Comparison of ENCODE assay signal across 26 cellular contexts in the genomic region with DNA sequence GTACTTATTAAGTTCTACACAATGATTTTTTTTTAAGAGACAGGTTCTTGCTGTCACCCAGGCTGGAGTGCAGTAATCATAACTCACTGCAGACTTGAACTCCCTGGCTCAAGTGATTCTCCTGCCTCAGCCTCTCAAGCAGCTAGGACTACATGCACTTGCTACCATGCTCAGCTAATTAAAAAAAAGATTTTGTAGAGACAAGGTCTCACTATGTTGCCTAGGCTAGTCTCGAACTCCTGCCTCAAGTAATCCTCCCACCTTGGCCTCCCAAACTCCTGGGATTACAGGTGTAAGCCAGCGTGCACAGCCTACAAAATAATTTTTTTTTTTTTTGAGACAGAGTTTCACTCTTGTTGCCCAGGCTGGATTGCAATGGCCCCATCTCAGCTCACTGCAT. TPM values are rescaled to one million over a fixed set of nuclear protein-coding genes. Genes with fewer than 3 reads are reported as not detected.
DNase-seq lines count a peak whose midpoint lies in the region; ATAC-seq and TF ChIP-seq lines count a peak whose summit lies in the region.
"Had no signal": no experiment of that assay in that cellular context is flagged by ENCODE, and none has a peak within 500 bp of the region (broad histone marks: within the 10 kb centered on the region; RNA-seq: fewer than 3 reads in every experiment).

No MANE protein-coding gene starts in this region.

- H3K9me2 ChIP-seq in GM23338 (ENCODE audit: insufficient read depth), result no peaks in the 10 kb centered on the region

- ATAC-seq in GM23338, result no peak
- no peak for ATAC-seq in heart left ventricle
- no peak for ATAC-seq in upper lobe of left lung (ENCODE audit: low FRiP score in 2 of 2)
- ATAC-seq: GM12878 had no signal

- no peaks in the 10 kb centered on the region for H3K9me3 ChIP-seq in neutrophil
- H3K9me3 ChIP-seq in heart left ventricle, result no peaks in the 10 kb centered on the region
- H3K9me3 ChIP-seq in upper lobe of left lung, result no peaks in the 10 kb centered on the region
- H3K9me3 ChIP-seq: BE2C, BLaER1 had no signal

- H3K4me3 Mint-ChIP-seq in GM23338, result no peak overlapping the region
- H3K4me3 Mint-ChIP-seq: CD14-positive monocyte; CD4-positive, alpha-beta memory T cell; CD8-positive, alpha-beta memory T cell had no signal

- TF ChIP-seq EP300 in upper lobe of left lung (IDR thresholded peaks at IDR 0.05), result no peak

- H3K4me1 Mint-ChIP-seq in GM23338, result peaks cover 23% of the 10 kb centered on the region

- H3K79me2 ChIP-seq in GM23338 (replicated peaks; ENCODE audit: insufficient read depth), result peaks cover 100% of the 10 kb centered on the region

- TF ChIP-seq POLR2A in heart left ventricle (IDR thresholded peaks at IDR 0.05) (no peak), upper lobe of left lung (IDR thresholded peaks at IDR 0.05) (no peak)

- H3K27ac Mint-ChIP-seq in GM23338, result no peak overlapping the region
- H3K27ac Mint-ChIP-seq: CD4-positive, CD25-positive, alpha-beta regulatory T cell; CD8-positive, alpha-beta memory T cell had no signal

- TF ChIP-seq CTCF in GM23338 (conservative IDR thresholded peaks at IDR 0.05; ENCODE audit: low read depth in 2 of 2) (no peak), HL-60 (IDR thresholded peaks at IDR 0.05; ENCODE audit: insufficient read depth, low read length) (no peak), neutrophil (IDR thresholded peaks at IDR 0.05) (no peak), heart left ventricle (IDR thresholded peaks at IDR 0.05) (no peak), upper lobe of left lung (IDR thresholded peaks at IDR 0.05) (no peak)

- H3K27me3 ChIP-seq in GM23338 (ENCODE audit: insufficient read depth) (no peaks in the 10 kb centered on the region), HL-60 (ENCODE audit: insufficient read depth, poor library complexity, severe bottlenecking) (no peaks in the 10 kb centered on the region), neutrophil (no peaks in the 10 kb centered on the region), heart left ventricle (no peaks in the 10 kb centered on the region), upper lobe of left lung (no peaks in the 10 kb centered on the region)
- H3K27me3 ChIP-seq: BE2C, BLaER1 had no signal

- H3K4me2 ChIP-seq in GM23338, result no peak overlapping the region
- H3K4me2 ChIP-seq: BLaER1 had no signal

- H3F3A ChIP-seq in GM23338 (replicated peaks; ENCODE audit: low read depth), result no peaks in the 10 kb centered on the region

- H3K4me1 ChIP-seq in GM23338 (ENCODE audit: insufficient read depth), result peaks cover 36% of the 10 kb centered on the region
- H3K4me1 ChIP-seq in neutrophil (ENCODE audit: control insufficient read depth in 1 of 2, insufficient read depth in 1 of 2, low read depth in 1 of 2, low read length in 1 of 2), result peaks cover 50 to 58% of the 10 kb centered on the region in 2 experiments
- peaks cover 0 to 20% (median 0%) of the 10 kb centered on the region in 12 donors for H3K4me1 ChIP-seq in heart left ventricle
- H3K4me1 ChIP-seq in upper lobe of left lung, result peaks cover 0 to 10% (median 4%) of the 10 kb centered on the region in 4 donors
- H3K4me1 ChIP-seq: BE2C had no signal

- H2AFZ ChIP-seq in GM23338, result no peak overlapping the region

- H4K20me1 ChIP-seq in GM23338 (replicated peaks; ENCODE audit: insufficient read depth), result peaks cover 42% of the 10 kb centered on the region

- intact Hi-C loops in heart left ventricle (cut with DNase I), result no loop called here

- no peaks in the 10 kb centered on the region for H3K9me3 Mint-ChIP-seq in GM23338
- H3K9me3 Mint-ChIP-seq: CD14-positive monocyte; CD4-positive, alpha-beta memory T cell; CD4-positive, CD25-positive, alpha-beta regulatory T cell; CD8-positive, alpha-beta memory T cell had no signal

- peak overlapping the region; percentile 4; the same call in 1 of the 2 replicates for H3K27ac ChIP-seq in GM23338 (ENCODE audit: low read depth)
- peak overlapping the region; percentile 77; the same call in 1 of the 2 replicates for H3K27ac ChIP-seq in HL-60 (replicated peaks)
- peak overlapping the region; percentile 93 for H3K27ac ChIP-seq in neutrophil
- H3K27ac ChIP-seq in heart left ventricle, result no peak overlapping the region
- H3K27ac ChIP-seq in upper lobe of left lung, result no peak overlapping the region
- H3K27ac ChIP-seq: BLaER1 had no signal

- no peak for DNase-seq in GM23338 (ENCODE audit: low spot score)
- DNase-seq in HL-60 (ENCODE audit: low read depth in 1 of 2, low spot score in 1 of 2), result no peak
- DNase-seq in heart left ventricle, result no peak
- DNase-seq in upper lobe of left lung, result no peak
- DNase-seq: 8988T; ACHN; BE2C; C1 segment of cervical spinal cord; CD4-positive, alpha-beta memory T cell; CD4-positive, CD25-positive, alpha-beta regulatory T cell; CD8-positive, alpha-beta memory T cell; COR-L47; DMS 273 treated with DMSO at 0.1 percent for 48 hours; DMS153; DMS53; DMS79; DND-41; EL; GDM1 had no signal

- no peaks in the 10 kb centered on the region for H3K36me3 ChIP-seq in GM23338 (ENCODE audit: insufficient read depth)
- H3K36me3 ChIP-seq in neutrophil, result no peaks in the 10 kb centered on the region
- H3K36me3 ChIP-seq in heart left ventricle, result no peaks in the 10 kb centered on the region
- no peaks in the 10 kb centered on the region for H3K36me3 ChIP-seq in upper lobe of left lung
- H3K36me3 ChIP-seq: BE2C had no signal

- H3K27me3 Mint-ChIP-seq in GM23338 (ENCODE audit: insufficient read depth, low read depth, poor library complexity), result no peaks in the 10 kb centered on the region
- H3K27me3 Mint-ChIP-seq: CD4-positive, alpha-beta memory T cell; CD4-positive, CD25-positive, alpha-beta regulatory T cell; CD8-positive, alpha-beta memory T cell had no signal

- H3K4me3 ChIP-seq in GM23338 (no peak overlapping the region), HL-60 (replicated peaks; ENCODE audit: insufficient read depth, low read length) (no peak overlapping the region), neutrophil (ENCODE audit: low read depth in 1 of 2, low read length in 1 of 2) (no peak overlapping the region), heart left ventricle (no peak overlapping the region), upper lobe of left lung (no peak overlapping the region)
- H3K4me3 ChIP-seq: BLaER1, GM12878 had no signal

- WGBS in heart left ventricle, 4 donors, result 96 to 100% (median 99%) methylated on average over 2 of the region's 2 CpGs
- WGBS in upper lobe of left lung, 2 donors, result 98% methylated on average over 2 of the region's 2 CpGs

- no peaks in the 10 kb centered on the region; the same call in 2 of the 3 replicates for H3K36me3 Mint-ChIP-seq in GM23338 (ENCODE audit: low read depth)
- H3K36me3 Mint-ChIP-seq: CD8-positive, alpha-beta memory T cell had no signal

TF ChIP-seq in GM23338, 12 proteins besides CTCF, POLR2A, EP300 and RAD21:
- no peak for TF ChIP-seq ZNF331 (CRISPR knock-in tag; IDR thresholded peaks at IDR 0.05; ENCODE audit: low read depth)
- TF ChIP-seq, protein P1, sequence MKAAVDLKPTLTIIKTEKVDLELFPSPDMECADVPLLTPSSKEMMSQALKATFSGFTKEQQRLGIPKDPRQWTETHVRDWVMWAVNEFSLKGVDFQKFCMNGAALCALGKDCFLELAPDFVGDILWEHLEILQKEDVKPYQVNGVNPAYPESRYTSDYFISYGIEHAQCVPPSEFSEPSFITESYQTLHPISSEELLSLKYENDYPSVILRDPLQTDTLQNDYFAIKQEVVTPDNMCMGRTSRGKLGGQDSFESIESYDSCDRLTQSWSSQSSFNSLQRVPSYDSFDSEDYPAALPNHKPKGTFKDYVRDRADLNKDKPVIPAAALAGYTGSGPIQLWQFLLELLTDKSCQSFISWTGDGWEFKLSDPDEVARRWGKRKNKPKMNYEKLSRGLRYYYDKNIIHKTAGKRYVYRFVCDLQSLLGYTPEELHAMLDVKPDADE (IDR thresholded peaks at IDR 0.05), result no peak
- TF ChIP-seq NANOG (IDR thresholded peaks at IDR 0.05; ENCODE audit: borderline replicate concordance), result no peak
- TF ChIP-seq ZNF114 (CRISPR knock-in tag; IDR thresholded peaks at IDR 0.05), result no peak
- TF ChIP-seq STAT1 (IDR thresholded peaks at IDR 0.05; ENCODE audit: unreplicated experiment), result no peak
- no peak for TF ChIP-seq CREB1 (CRISPR knock-in tag; IDR thresholded peaks at IDR 0.05; ENCODE audit: low read depth)
- no peak for TF ChIP-seq EZH2phosphoT487 (IDR thresholded peaks at IDR 0.05; ENCODE audit: unreplicated experiment)
TF ChIP-seq in GM23338: peak in this region for 0.

RNA-seq across cellular contexts. Expression of gene USP32, which starts 22.2 kb away (rescaled TPM):
- total RNA-seq in GM23338 (2014; rRNA removed; shearing (Covaris generic)), result 124 and 129 TPM in 2 replicates
- 43.6 and 44.3 TPM in 2 replicates for polyA plus RNA-seq in GM23338 (2016; fragmentation: Nextera tagmentation; extraction: Ambion mirVana)
- total RNA-seq in heart left ventricle, result 10 to 100 TPM; 22.0 to 50.0 (median 34.7) TPM
- polyA plus RNA-seq in heart left ventricle, result 10 to 100 TPM in 1 of 2 donors, 1 to 10 TPM in 1; 9.8 to 29.3 TPM
- 100 to 1,000 TPM in 2 of 6 donors, 10 to 100 TPM in 4; 69.5 to 115 (median 86.3) TPM for total RNA-seq in upper lobe of left lung

RNA-seq across cellular contexts. Expression of gene CHCT1, which starts 52.6 kb away (rescaled TPM):
- total RNA-seq in GM23338 (2014; rRNA removed; shearing (Covaris generic)), result not detected in 2 replicates
- polyA plus RNA-seq in GM23338 (2016; fragmentation: Nextera tagmentation; extraction: Ambion mirVana) (0.61 TPM in 1 of 2 replicates, not detected in the other), heart left ventricle (not detected)
- total RNA-seq in heart left ventricle (under 1 TPM in 1 of 9 donors, not detected in 8; 0.27 TPM), upper lobe of left lung (under 1 TPM in 2 of 6 donors, not detected in 4; 0.37 to 0.61 TPM)
- total RNA-seq: CD4-positive, alpha-beta memory T cell; CD4-positive, CD25-positive, alpha-beta regulatory T cell; Daoy; G401 had no signal
- polyA plus RNA-seq: AG04450; CD14-positive monocyte; CD4-positive, CD25-positive, alpha-beta regulatory T cell; CD8-positive, alpha-beta memory T cell had no signal

Comparison
In these comparisons a context has a peak if more than half of its experiments do, and no peak if none do; other contexts are left out.
1. H3K27ac ChIP-seq: peak in GM23338 (single experiment), HL-60 (single experiment) and neutrophil (single experiment); none in heart left ventricle (0 of 12) and upper lobe of left lung (0 of 4).